ENCODE assay signal across 8 cellular contexts in genomic region chr4:118539412-118540077, GRCh38.
DNase-seq lines count a peak whose midpoint lies in the region; ATAC-seq and FAIRE-seq lines count a peak whose summit lies in the region.
"Not testable (repeated sequence)": the region's sequence is repeated elsewhere in the genome, so short reads cannot be mapped to it uniquely, and the experiment has no call there.

No MANE protein-coding gene starts in this region.

- peak; percentile 71 for ATAC-seq in GM18907 (IDR thresholded peaks at IDR 0.05; ENCODE audit: unreplicated experiment)
- peak; percentile 82 for ATAC-seq in HG03342 (IDR thresholded peaks at IDR 0.05; ENCODE audit: unreplicated experiment)
- ATAC-seq in SK-N-SH treated with all-trans-retinoic acid at 6 μM for 48 hours: peak; percentile 87
- peak; percentile 31 for ATAC-seq in effector memory CD8-positive, alpha-beta T cell (replicated peaks)

- H3K27me3 Mint-ChIP-seq in effector memory CD8-positive, alpha-beta T cell: not testable (repeated sequence)

- not testable (repeated sequence) for H3K9me3 Mint-ChIP-seq in effector memory CD8-positive, alpha-beta T cell

- peak; percentile 99 for FAIRE-seq in islet of Langerhans (lab: Jason Lieb, UNC)

- H3K4me3 Mint-ChIP-seq in effector memory CD8-positive, alpha-beta T cell: not testable (repeated sequence)

- DNase-seq in COR-L47 (lab: John Stamatoyannopoulos, UW) (peak; percentile 14), NCI-H1694 (lab: John Stamatoyannopoulos, UW) (peak; percentile 36), smooth muscle cell of the brain vasculature (ENCODE audit: low read depth, low spot score) (peak; percentile 24)
- DNase-seq in effector memory CD8-positive, alpha-beta T cell: not testable (repeated sequence)

- H3K4me1 Mint-ChIP-seq in effector memory CD8-positive, alpha-beta T cell (ENCODE audit: low read depth in 2 of 2): not testable (repeated sequence)

- H3K27ac Mint-ChIP-seq in effector memory CD8-positive, alpha-beta T cell: not testable (repeated sequence)

- not testable (repeated sequence) for H3K36me3 Mint-ChIP-seq in effector memory CD8-positive, alpha-beta T cell (ENCODE audit: insufficient read depth)

Comparison
In these comparisons a context has a peak if more than half of its experiments do, and no peak if none do; other contexts are left out.
1. ATAC-seq: peak in every context shown above with its lines; median percentile 87 in SK-N-SH treated with all-trans-retinoic acid at 6 μM for 48 hours; 82 in HG03342; 71 in GM18907; 31 in effector memory CD8-positive, alpha-beta T cell.